ENCODE assay signal across 12 cellular contexts in the genomic region with DNA sequence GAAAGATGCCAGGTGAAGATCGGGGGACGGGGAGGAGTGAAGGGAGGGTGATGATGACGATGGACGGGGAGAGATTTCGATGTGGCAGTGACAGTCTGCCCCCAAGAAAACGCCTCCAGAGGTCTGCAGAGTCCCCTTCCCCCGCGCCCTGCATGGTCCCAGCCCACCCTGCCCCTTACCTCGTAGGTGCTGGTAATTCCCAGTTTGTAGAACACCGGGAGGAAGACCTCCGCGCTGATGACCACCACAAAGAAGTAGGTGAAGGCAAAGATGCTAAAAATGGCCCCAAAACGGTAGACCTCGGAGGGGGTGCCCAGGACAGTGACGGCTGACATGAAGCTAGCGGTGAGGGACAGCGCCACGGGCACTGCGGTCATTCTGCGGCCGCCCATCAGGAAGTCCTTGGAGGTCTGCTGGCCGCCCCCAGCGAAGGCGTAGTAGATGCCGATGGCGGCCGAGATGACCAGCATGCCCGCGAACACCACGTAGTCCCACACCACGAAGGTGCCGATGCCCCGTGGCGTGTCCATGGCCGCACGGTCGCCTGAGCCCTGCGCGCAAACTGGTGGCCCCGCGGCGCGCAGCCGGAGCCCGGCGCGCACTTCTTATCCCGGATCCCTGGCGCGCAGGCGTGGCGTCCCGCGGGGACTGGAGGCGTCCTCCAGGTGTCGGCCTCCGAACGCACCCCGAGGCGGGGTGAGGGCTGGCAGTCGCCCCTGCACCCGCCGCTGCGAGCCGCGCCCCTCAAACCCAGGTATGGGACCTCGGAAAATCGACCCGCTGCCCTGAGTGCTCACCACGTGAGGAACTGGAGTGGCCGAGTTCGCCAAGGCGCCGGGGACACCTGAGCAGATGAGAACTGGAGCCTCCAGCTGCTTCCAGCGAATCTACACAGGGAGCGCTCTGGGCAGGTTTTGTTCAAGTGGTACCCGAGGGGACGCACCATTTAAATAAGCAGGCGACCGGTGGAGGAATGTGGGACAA. TPM values are rescaled to one million over a fixed set of nuclear protein-coding genes. Genes with fewer than 3 reads are reported as not detected.
DNase-seq lines count a peak whose midpoint lies in the region; FAIRE-seq and TF ChIP-seq lines count a peak whose summit lies in the region.
"Had no signal": no experiment of that assay in that cellular context is flagged by ENCODE, and none has a peak within 500 bp of the region (broad histone marks: within the 10 kb centered on the region; RNA-seq: fewer than 3 reads in every experiment).

A gene with protein sequence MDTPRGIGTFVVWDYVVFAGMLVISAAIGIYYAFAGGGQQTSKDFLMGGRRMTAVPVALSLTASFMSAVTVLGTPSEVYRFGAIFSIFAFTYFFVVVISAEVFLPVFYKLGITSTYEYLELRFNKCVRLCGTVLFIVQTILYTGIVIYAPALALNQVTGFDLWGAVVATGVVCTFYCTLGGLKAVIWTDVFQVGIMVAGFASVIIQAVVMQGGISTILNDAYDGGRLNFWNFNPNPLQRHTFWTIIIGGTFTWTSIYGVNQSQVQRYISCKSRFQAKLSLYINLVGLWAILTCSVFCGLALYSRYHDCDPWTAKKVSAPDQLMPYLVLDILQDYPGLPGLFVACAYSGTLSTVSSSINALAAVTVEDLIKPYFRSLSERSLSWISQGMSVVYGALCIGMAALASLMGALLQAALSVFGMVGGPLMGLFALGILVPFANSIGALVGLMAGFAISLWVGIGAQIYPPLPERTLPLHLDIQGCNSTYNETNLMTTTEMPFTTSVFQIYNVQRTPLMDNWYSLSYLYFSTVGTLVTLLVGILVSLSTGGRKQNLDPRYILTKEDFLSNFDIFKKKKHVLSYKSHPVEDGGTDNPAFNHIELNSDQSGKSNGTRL (minus strand): TSS at position 920 of the 984 bp plus-strand sequence. CDS start 390 bp downstream, at position 530.

- 14 to 16% methylated on average over 59 to 78 of the region's 80 CpGs for WGBS in GM23248 (ENCODE audit: low coverage in 1 of 2, low lambda C conversion rate in 2 of 2, missing lambda C conversion rate in 2 of 2), 2 experiments
- WGBS in iPS DF 6.9 (ENCODE audit: insufficient coverage, insufficient read length), result no CpG with 5 or more reads among the region's 80 CpGs

- H3K9me3 ChIP-seq in GM23248 (ENCODE audit: low read depth) (no peaks in the 10 kb centered on the region), iPS DF 6.9 (ENCODE audit: control insufficient read depth, insufficient read depth, low read length) (no peaks in the 10 kb centered on the region)

- in situ Hi-C loops in GM23248 (cut with MboI), result no loop called here

- no peaks in the 10 kb centered on the region for H4K20me1 ChIP-seq in GM23248 (ENCODE audit: insufficient read depth)

- no peaks in the 10 kb centered on the region for H3K79me2 ChIP-seq in GM23248 (ENCODE audit: insufficient read depth)

- no peak for FAIRE-seq in RCC 7860 (lab: Jason Lieb, UNC)

- H3K4me1 ChIP-seq in GM23248 (ENCODE audit: insufficient read depth), result no peaks in the 10 kb centered on the region
- H3K4me1 ChIP-seq in iPS DF 6.9 (ENCODE audit: control insufficient read depth, insufficient read depth, low read length), result no peaks in the 10 kb centered on the region

- H3K9me2 ChIP-seq in GM23248 (ENCODE audit: insufficient read depth), result no peaks in the 10 kb centered on the region

- H3K27me3 ChIP-seq in GM23248 (replicated peaks; ENCODE audit: insufficient read depth) (peaks cover 38% of the 10 kb centered on the region), iPS DF 6.9 (ENCODE audit: control insufficient read depth, insufficient read depth, low read length) (peaks cover 5% of the 10 kb centered on the region; the same call in 1 of the 2 replicates)

- H3K4me3 ChIP-seq in GM23248, result peak within 1 kb of the TSS; percentile 48; the same call in 1 of the 2 replicates
- peak within 1 kb of the TSS; percentile 44; the same call in 1 of the 2 replicates for H3K4me3 ChIP-seq in iPS DF 6.9 (ENCODE audit: low read length)
- peak within 1 kb of the TSS; percentile 25 for H3K4me3 ChIP-seq in retinal pigment epithelial cell (ENCODE audit: low read length)

- TF ChIP-seq CTCF in retinal pigment epithelial cell (conservative IDR thresholded peaks at IDR 0.05; ENCODE audit: low read depth, low read length), result no peak

- no peak within 1 kb of the TSS for H3K9ac ChIP-seq in GM23248

- peak; percentile 8 for DNase-seq in GM23248
- DNase-seq in NCI-H69 (lab: John Stamatoyannopoulos, UW), result peak; percentile 73
- no peak for DNase-seq in iPS DF 6.9 (ENCODE audit: low read depth, low spot score)
- no peak for DNase-seq in retinal pigment epithelial cell (ENCODE audit: low read depth)
- DNase-seq in NCI-H82 treated with DMSO at 0.1 percent for 48 hours (lab: John Stamatoyannopoulos, UW; ENCODE audit: unreplicated experiment), result no peak
- DNase-seq in RCC 7860 (ENCODE audit: low spot score), result no peak
- DNase-seq in NCI-H1092 (lab: John Stamatoyannopoulos, UW), result no peak
- no peak for DNase-seq in stimulated activated CD8-positive, alpha-beta memory T cell treated with anti-CD3 and anti-CD28 coated beads, Interleukin-4, amount 100 ng/mL, for 48 hours
- DNase-seq: NCI-H446 treated with DMSO at 0.1 percent for 48 hours; stimulated activated CD4-positive, alpha-beta T cell treated with anti-CD3 and anti-CD28 coated beads, Interleukin-4, amount 100 ng/mL, for 1 hour; T-cell had no signal

- H3F3A ChIP-seq in GM23248 (ENCODE audit: insufficient read depth), result no peaks in the 10 kb centered on the region

- no peaks in the 10 kb centered on the region for H3K36me3 ChIP-seq in GM23248 (ENCODE audit: low read depth)
- no peaks in the 10 kb centered on the region for H3K36me3 ChIP-seq in iPS DF 6.9 (ENCODE audit: control insufficient read depth, insufficient read depth, low read length)

- H3K4me2 ChIP-seq in GM23248 (ENCODE audit: unreplicated experiment), result no peak within 1 kb of the TSS

- H3K27ac ChIP-seq in GM23248, result no peak within 1 kb of the TSS
- H3K27ac ChIP-seq in iPS DF 6.9 (ENCODE audit: low read length), result no peak within 1 kb of the TSS

- H2AFZ ChIP-seq in GM23248, result no peak within 1 kb of the TSS

RNA-seq across cellular contexts. Expression of the gene that starts here (rescaled TPM):
- not detected in 2 replicates for total RNA-seq in GM23248 (2014; rRNA removed; shearing (Covaris generic))
- not detected in 2 replicates for polyA plus RNA-seq in GM23248 (2016; fragmentation: Nextera tagmentation; extraction: Ambion mirVana)
- total RNA-seq: myocyte, T-cell had no signal

Comparison
In these comparisons a context has a peak if more than half of its experiments do, and no peak if none do; other contexts are left out.
1. Peak in DNase-seq and H3K4me3 ChIP-seq in GM23248; RNA of the gene not detected or under 1 TPM.